26 cellular contexts compared by ENCODE assay signal in the genomic region with DNA sequence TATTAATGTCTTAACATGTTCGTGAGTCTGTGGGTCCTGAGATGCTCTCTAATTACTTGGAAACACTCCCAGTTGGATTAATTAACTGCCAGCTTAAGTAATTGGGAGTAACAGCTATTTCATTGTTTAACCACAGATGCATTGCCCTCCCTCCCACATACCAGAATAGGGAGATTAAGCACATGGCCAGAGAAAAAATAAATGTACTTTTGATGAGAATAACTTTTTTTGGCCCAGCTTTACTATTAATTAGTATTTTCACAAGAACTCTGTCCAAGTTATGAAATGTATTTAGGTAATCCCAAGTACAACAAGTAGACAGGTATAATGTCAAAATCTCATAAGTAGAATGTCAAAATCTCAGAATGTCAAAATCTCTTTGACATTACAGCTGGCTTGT.
DNase-seq lines count a peak whose midpoint lies in the region; ATAC-seq, FAIRE-seq and TF ChIP-seq lines count a peak whose summit lies in the region.
"Had no signal": no experiment of that assay in that cellular context is flagged by ENCODE, and none has a peak within 500 bp of the region (broad histone marks: within the 10 kb centered on the region; RNA-seq: fewer than 3 reads in every experiment).

No MANE protein-coding gene starts in this region.

- H3K27ac ChIP-seq in sigmoid colon (peak overlapping the region in 3 of 4 donors; percentile 66 to 70 (median 66)), pancreas (no peak overlapping the region)
- H3K27ac ChIP-seq: A549; BLaER1 treated with 17β-estradiol and CSF1 and Interleukin-3, amounts not matched to agents 10 nM and 100 nM; GM23248 had no signal

- TF ChIP-seq EP300 in sigmoid colon (IDR thresholded peaks at IDR 0.05): no peak

- peaks cover 14% of the 10 kb centered on the region for H3K36me3 Mint-ChIP-seq in nephron (ENCODE audit: low read depth)
- H3K36me3 Mint-ChIP-seq: CD14-positive monocyte; CD8-positive, alpha-beta memory T cell had no signal

- no peaks in the 10 kb centered on the region for H3K27me3 ChIP-seq in sigmoid colon
- H3K27me3 ChIP-seq in pancreas: no peaks in the 10 kb centered on the region
- H3K27me3 ChIP-seq: BE2C; BLaER1 treated with 17β-estradiol and CSF1 and Interleukin-3, amounts not matched to agents 10 nM and 100 nM had no signal

- 70 to 91% methylated on average over 1 of the region's 1 CpG for WGBS in sigmoid colon, 2 donors
- 37 to 45% methylated on average over 1 of the region's 1 CpG for WGBS in pancreas, 2 donors

- H3K4me3 ChIP-seq in sigmoid colon (no peak overlapping the region), pancreas (no peak overlapping the region)
- H3K4me3 ChIP-seq: A549; BLaER1 treated with 17β-estradiol and CSF1 and Interleukin-3, amounts not matched to agents 10 nM and 100 nM; GM12878; GM23248 had no signal

- H3K4me1 ChIP-seq in sigmoid colon: peaks cover 0 to 24% (median 15%) of the 10 kb centered on the region in 4 donors
- H3K4me1 ChIP-seq in pancreas: no peaks in the 10 kb centered on the region
- H3K4me1 ChIP-seq: A549; BE2C; BLaER1 treated with 17β-estradiol and CSF1 and Interleukin-3, amounts not matched to agents 10 nM and 100 nM had no signal

- H3K4me1 Mint-ChIP-seq in nephron: peaks cover 7% of the 10 kb centered on the region
- H3K4me1 Mint-ChIP-seq: CD14-positive monocyte had no signal

- peak; percentile 11 for DNase-seq in D721Med (ENCODE audit: insufficient read length, low spot score)
- peak; percentile 32 for DNase-seq in NCI-H82 treated with DMSO at 0.1 percent for 48 hours (lab: John Stamatoyannopoulos, UW; ENCODE audit: unreplicated experiment)
- no peak for DNase-seq in sigmoid colon
- no peak for DNase-seq in DMS53 (lab: John Stamatoyannopoulos, UW)
- no peak for DNase-seq in pancreas
- DNase-seq: 8988T; ACHN; AML-193; BE2C; CD4-positive, alpha-beta T cell; CD8-positive, alpha-beta memory T cell; DMS153; DMS79; EL; GDM1; GM23248; H7 had no signal

- FAIRE-seq in D721Med (lab: Jason Lieb, UNC): peak; percentile 64
- no peak for FAIRE-seq in pancreas (lab: Jason Lieb, UNC)
- FAIRE-seq: A549, GM12878, GM19239, H1 had no signal

- H3K9me3 ChIP-seq in sigmoid colon: peaks cover 0 to 5% (median 1%) of the 10 kb centered on the region in 4 donors
- H3K9me3 ChIP-seq in pancreas: no peaks in the 10 kb centered on the region
- H3K9me3 ChIP-seq: BE2C had no signal

- no peaks in the 10 kb centered on the region for H3K36me3 ChIP-seq in sigmoid colon
- no peaks in the 10 kb centered on the region for H3K36me3 ChIP-seq in pancreas
- H3K36me3 ChIP-seq: BE2C; BLaER1 treated with 17β-estradiol and CSF1 and Interleukin-3, amounts not matched to agents 10 nM and 100 nM had no signal

- ATAC-seq in HG02970 (IDR thresholded peaks at IDR 0.05; ENCODE audit: low FRiP score, unreplicated experiment) (no peak), pancreas (no peak)
- ATAC-seq: A549, GM12878, HCT116 had no signal

- TF ChIP-seq POLR2A in sigmoid colon (IDR thresholded peaks at IDR 0.05): no peak

- TF ChIP-seq CTCF in D721Med (IDR thresholded peaks at IDR 0.05; ENCODE audit: insufficient read depth, missing control alignments) (no peak), nephron (IDR thresholded peaks at IDR 0.05; ENCODE audit: unreplicated experiment in 3 of 3) (no peak), sigmoid colon (IDR thresholded peaks at IDR 0.05) (no peak), pancreas (IDR thresholded peaks at IDR 0.05) (no peak)

- no peak overlapping the region for H3K4me3 Mint-ChIP-seq in nephron
- H3K4me3 Mint-ChIP-seq: CD14-positive monocyte; CD4-positive, alpha-beta T cell; CD8-positive, alpha-beta memory T cell had no signal

- H3K9me3 Mint-ChIP-seq in nephron: peaks cover 32% of the 10 kb centered on the region

- peak overlapping the region; percentile 41 to 90 (median 64) for H3K27ac Mint-ChIP-seq in nephron
- H3K27ac Mint-ChIP-seq: CD14-positive monocyte; CD4-positive, alpha-beta T cell; CD8-positive, alpha-beta memory T cell had no signal

- intact Hi-C loops in sigmoid colon (cut with DNase I) (no loop called here), pancreas (cut with DNase I) (no loop called here)

- no peaks in the 10 kb centered on the region for H3K27me3 Mint-ChIP-seq in nephron (ENCODE audit: low read depth)
- H3K27me3 Mint-ChIP-seq: CD8-positive, alpha-beta memory T cell had no signal

Comparison
In these comparisons a context has a peak if more than half of its experiments do, and no peak if none do; other contexts are left out.
1. DNase-seq: peak in D721Med (single experiment) and NCI-H82 treated with DMSO at 0.1 percent for 48 hours (single experiment); none in sigmoid colon (single experiment), DMS53 (single experiment) and pancreas (0 of 6).
2. H3K27ac ChIP-seq: peak in sigmoid colon (3 of 4); none in pancreas (0 of 4).